ENCODE assay signal across 1 cellular context in the genomic region with DNA sequence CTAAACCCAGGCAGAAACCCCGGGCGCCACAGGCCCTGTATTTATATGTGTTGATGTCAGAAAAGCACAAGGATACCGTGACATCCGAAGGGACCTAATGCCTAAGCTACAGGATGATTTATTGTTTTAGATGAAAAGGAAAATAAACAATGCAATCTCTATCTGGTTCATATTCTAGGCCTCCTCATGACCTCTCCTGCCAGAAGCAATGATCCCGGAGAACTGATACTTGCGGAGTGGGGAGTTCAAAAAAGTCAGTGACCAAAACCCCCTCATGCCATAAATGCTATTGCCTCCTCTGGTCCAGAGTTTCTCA.
TF ChIP-seq lines count a peak whose summit lies in the region.

No MANE protein-coding gene starts in this region.

TF ChIP-seq in SK-N-SH, 30 proteins besides CTCF, POLR2A, EP300 and RAD21 (continued from another document):
- TF ChIP-seq PBX3 (IDR thresholded peaks at IDR 0.05), result no peak
- no peak for TF ChIP-seq GABPA (IDR thresholded peaks at IDR 0.05; ENCODE audit: low read depth)
